Comparison of ENCODE assay signal across 1 cellular context in the genomic region with DNA sequence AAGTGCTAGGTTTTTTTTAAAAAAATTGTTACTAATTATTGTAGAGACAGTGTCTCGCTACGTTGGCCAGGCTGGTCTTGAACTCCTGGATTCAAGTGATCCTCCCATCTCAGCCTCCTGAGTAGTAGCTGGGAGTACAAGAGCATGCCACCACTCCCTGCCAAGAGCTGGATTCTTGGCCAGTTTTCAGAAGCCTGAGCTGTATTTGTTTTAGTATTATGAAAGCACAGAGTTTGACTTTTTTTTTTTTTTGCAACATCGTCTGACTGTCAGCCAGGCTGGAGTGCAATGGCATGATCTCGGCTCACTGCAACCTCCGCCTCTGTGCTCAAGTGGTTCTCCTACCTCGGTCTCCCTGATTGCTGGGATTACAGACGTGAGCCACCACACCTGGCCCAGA.
TF ChIP-seq lines count a peak whose summit lies in the region.

No MANE protein-coding gene starts in this region.

TF ChIP-seq in SK-N-SH treated with all-trans-retinoic acid at 6 μM for 48 hours, 23 proteins besides CTCF, POLR2A, EP300 and RAD21:
- TF ChIP-seq, protein P1, sequence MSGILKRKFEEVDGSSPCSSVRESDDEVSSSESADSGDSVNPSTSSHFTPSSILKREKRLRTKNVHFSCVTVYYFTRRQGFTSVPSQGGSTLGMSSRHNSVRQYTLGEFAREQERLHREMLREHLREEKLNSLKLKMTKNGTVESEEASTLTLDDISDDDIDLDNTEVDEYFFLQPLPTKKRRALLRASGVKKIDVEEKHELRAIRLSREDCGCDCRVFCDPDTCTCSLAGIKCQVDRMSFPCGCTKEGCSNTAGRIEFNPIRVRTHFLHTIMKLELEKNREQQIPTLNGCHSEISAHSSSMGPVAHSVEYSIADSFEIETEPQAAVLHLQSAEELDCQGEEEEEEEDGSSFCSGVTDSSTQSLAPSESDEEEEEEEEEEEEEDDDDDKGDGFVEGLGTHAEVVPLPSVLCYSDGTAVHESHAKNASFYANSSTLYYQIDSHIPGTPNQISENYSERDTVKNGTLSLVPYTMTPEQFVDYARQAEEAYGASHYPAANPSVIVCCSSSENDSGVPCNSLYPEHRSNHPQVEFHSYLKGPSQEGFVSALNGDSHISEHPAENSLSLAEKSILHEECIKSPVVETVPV (CRISPR knock-in tag; IDR thresholded peaks at IDR 0.05) = no peak
- TF ChIP-seq ZFP3 (CRISPR knock-in tag; IDR thresholded peaks at IDR 0.05) = peak; percentile 84
TF ChIP-seq in SK-N-SH treated with all-trans-retinoic acid at 6 μM for 48 hours: peak in this region for 1.
